8 cellular contexts compared by ENCODE assay signal in the genomic region with DNA sequence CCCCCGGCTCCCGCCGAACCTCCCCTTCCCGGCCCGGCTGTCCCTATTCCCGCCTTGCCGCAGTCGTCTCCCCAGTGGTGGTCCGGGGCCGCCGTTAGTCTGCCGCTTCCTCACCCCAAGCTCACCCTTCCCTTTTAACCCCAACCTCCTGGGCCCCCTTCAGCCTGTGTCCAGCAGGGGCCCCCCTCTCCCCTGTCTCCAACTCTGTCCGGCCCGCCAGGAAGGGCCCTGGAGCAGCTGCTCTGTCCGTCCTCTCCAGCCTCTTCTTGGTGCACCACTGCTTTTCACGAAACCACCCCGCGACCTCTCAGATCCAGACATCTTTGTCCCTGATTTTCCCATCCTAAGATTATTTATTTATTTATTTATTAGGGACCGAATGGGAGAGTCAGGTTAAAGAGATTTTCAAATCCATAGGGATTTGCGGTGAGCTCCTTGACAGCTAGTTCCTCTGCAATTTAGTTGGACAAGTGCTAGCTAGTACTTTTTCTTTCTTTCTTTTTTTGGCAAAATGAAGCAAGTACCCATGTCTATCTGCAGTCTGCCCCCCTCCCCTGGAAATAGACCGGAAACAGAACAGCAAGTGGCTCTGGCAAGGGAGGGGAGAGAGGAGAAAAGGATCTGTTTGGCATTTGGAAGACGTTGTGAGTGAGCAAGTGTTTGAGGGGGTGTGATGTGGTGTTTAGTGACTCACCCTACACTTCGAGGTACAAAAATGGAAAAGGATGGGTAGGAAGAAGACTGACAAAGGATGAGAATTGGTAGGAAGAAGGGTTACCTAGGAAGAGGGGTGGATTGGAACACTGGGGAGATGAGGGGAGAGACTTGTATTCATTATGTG. TPM values are rescaled to one million over a fixed set of nuclear protein-coding genes. Genes with fewer than 3 reads are reported as not detected.
DNase-seq lines count a peak whose midpoint lies in the region; ATAC-seq and TF ChIP-seq lines count a peak whose summit lies in the region.

No MANE protein-coding gene starts in this region.

- 0 to 1% methylated on average over 23 of the region's 23 CpGs for WGBS in aorta, 2 donors

- H3K9me3 ChIP-seq in muscle layer of duodenum (ENCODE audit: control insufficient read depth in 1 of 2, low read length in 2 of 2) (no peaks in the 10 kb centered on the region), aorta (ENCODE audit: control insufficient read depth, low read length) (no peaks in the 10 kb centered on the region)

- no peaks in the 10 kb centered on the region for H3K9me3 Mint-ChIP-seq in WTC11

- peaks cover 8 to 22% of the 10 kb centered on the region in 2 donors for H3K4me1 ChIP-seq in muscle layer of duodenum (ENCODE audit: control insufficient read depth in 1 of 2, insufficient read depth in 2 of 2, low read length in 2 of 2)
- H3K4me1 ChIP-seq in aorta (ENCODE audit: control insufficient read depth in 1 of 2, insufficient read depth in 2 of 2, low read length in 2 of 2), result no peaks in the 10 kb centered on the region

- CTCF ChIA-PET in WTC11 (lab: Charles Lee), result interaction anchor here (0.5 to 3.3 kb wide), 44 partner anchors 9 to 699 kb away, joined by 3 to 34 read pairs (median 4); partner anchors contain the start of genes LYSET and MOAP1

- TF ChIP-seq CTCF in GM12872 (IDR thresholded peaks at IDR 0.05; ENCODE audit: insufficient read depth, low read depth, low read length) (peak; percentile 49), NB4 (IDR thresholded peaks at IDR 0.05; ENCODE audit: low read depth, low read length) (peak; percentile 6), WTC11 (IDR thresholded peaks at IDR 0.05) (no peak)

- peak; percentile 59 for DNase-seq in ACHN
- DNase-seq in NB4 (ENCODE audit: low read depth), result peak; percentile 74
- DNase-seq in WTC11 (ENCODE audit: low spot score), result peak; percentile 68
- DNase-seq in fibroblast of gingiva (ENCODE audit: low read depth), result peak; percentile 49
- no peak for DNase-seq in aorta

- H3K4me3 ChIP-seq in NB4 (ENCODE audit: low read depth, low read length) (peak overlapping the region; percentile 67), muscle layer of duodenum (ENCODE audit: low read depth in 1 of 2, low read length in 2 of 2) (peak overlapping the region; percentile 85 to 90), aorta (ENCODE audit: low read length in 2 of 2) (peak overlapping the region; percentile 75 to 89)

- peaks cover 14% of the 10 kb centered on the region for H3K4me1 Mint-ChIP-seq in WTC11

- ATAC-seq in HG02763 (IDR thresholded peaks at IDR 0.05; ENCODE audit: unreplicated experiment), result peak; percentile 28
- peak; percentile 71 for ATAC-seq in WTC11
- ATAC-seq in aorta (ENCODE audit: low FRiP score), result peak; percentile 85

- peak overlapping the region; percentile 99 for H3K4me3 Mint-ChIP-seq in WTC11

- peaks cover 13% of the 10 kb centered on the region for H3K36me3 Mint-ChIP-seq in WTC11

- H3K27me3 ChIP-seq in muscle layer of duodenum (ENCODE audit: low read depth, low read length), result no peaks in the 10 kb centered on the region
- H3K27me3 ChIP-seq in aorta (ENCODE audit: control insufficient read depth in 1 of 2, insufficient read depth in 2 of 2, low read length in 1 of 2), result no peaks in the 10 kb centered on the region

- H3K27ac ChIP-seq in muscle layer of duodenum (ENCODE audit: low read length), result peak overlapping the region; percentile 74
- H3K27ac ChIP-seq in aorta (ENCODE audit: low read depth in 1 of 2, low read length in 2 of 2), result peak overlapping the region in 1 of 2 donors; percentile 37

- intact Hi-C loops in aorta (cut with DNase I), result loop anchor here (2.0 to 5.0 kb wide), 3 partner anchors 23 to 410 kb away; partner anchors contain the start of genes BTBD7 (in 1 of the 2), LYSET (in 1 of the 2) and MOAP1 (in 1 of the 2)

- no peaks in the 10 kb centered on the region for H3K27me3 Mint-ChIP-seq in WTC11 (ENCODE audit: low read depth)

- H3K27ac Mint-ChIP-seq in WTC11, result peak overlapping the region; percentile 47

- in situ Hi-C loops in ACHN (cut with HindIII; ENCODE audit: low pct_ligation_motif_present, low pct_unique_long_range_greater_than_20kb, low sequenced_read_pairs), result no loop called here

- H3K36me3 ChIP-seq in muscle layer of duodenum (ENCODE audit: control insufficient read depth in 1 of 2, insufficient read depth in 2 of 2, low read length in 2 of 2) (peaks cover 6 to 13% of the 10 kb centered on the region in 2 donors), aorta (ENCODE audit: control insufficient read depth in 1 of 2, insufficient read depth in 2 of 2, low read length in 1 of 2) (peaks cover 0 to 3% of the 10 kb centered on the region in 2 donors)

- POLR2A ChIA-PET in WTC11 (lab: Charles Lee), result interaction anchor here (1.0 to 2.5 kb wide), 4 partner anchors 10 to 127 kb away, joined by 4 to 23 read pairs (median 6); partner anchors contain the start of genes ITPK1, LYSET and MOAP1

- no peak for TF ChIP-seq POLR2A in NB4 (IDR thresholded peaks at IDR 0.05; ENCODE audit: extremely low read depth, insufficient read length)

TF ChIP-seq in WTC11, 78 proteins besides CTCF, POLR2A, EP300 and RAD21:
- TF ChIP-seq, protein P1, sequence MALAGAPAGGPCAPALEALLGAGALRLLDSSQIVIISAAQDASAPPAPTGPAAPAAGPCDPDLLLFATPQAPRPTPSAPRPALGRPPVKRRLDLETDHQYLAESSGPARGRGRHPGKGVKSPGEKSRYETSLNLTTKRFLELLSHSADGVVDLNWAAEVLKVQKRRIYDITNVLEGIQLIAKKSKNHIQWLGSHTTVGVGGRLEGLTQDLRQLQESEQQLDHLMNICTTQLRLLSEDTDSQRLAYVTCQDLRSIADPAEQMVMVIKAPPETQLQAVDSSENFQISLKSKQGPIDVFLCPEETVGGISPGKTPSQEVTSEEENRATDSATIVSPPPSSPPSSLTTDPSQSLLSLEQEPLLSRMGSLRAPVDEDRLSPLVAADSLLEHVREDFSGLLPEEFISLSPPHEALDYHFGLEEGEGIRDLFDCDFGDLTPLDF (CRISPR knock-in tag; IDR thresholded peaks at IDR 0.05), result no peak
- TF ChIP-seq MYBL2 (CRISPR knock-in tag; IDR thresholded peaks at IDR 0.05) (0 out of 2 replicates have a peak, but pooled peaks have one; percentile 3), ZNF263 (CRISPR knock-in tag; IDR thresholded peaks at IDR 0.05; ENCODE audit: low read depth) (0 out of 2 replicates have a peak, but pooled peaks have one; percentile 5)
- TF ChIP-seq, protein P2, sequence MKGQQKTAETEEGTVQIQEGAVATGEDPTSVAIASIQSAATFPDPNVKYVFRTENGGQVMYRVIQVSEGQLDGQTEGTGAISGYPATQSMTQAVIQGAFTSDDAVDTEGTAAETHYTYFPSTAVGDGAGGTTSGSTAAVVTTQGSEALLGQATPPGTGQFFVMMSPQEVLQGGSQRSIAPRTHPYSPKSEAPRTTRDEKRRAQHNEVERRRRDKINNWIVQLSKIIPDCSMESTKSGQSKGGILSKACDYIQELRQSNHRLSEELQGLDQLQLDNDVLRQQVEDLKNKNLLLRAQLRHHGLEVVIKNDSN (CRISPR knock-in tag; IDR thresholded peaks at IDR 0.05), result peak; percentile 56; the same call in 1 of the 2 replicates

RNA-seq across cellular contexts. Expression of gene UBR7, which starts 0.6 kb away (rescaled TPM):
- total RNA-seq in WTC11 (2021), result 21.1 to 28.9 TPM (median 24.0 TPM) in 3 replicates
- 10 to 100 TPM; 15.7 to 18.0 TPM for total RNA-seq in aorta
- 10 to 100 TPM; 14.7 to 18.5 TPM for polyA plus RNA-seq in aorta

RNA-seq across cellular contexts. Expression of gene GON7, which starts 0.8 kb away (rescaled TPM):
- 7.1 to 8.0 TPM (median 7.4 TPM) in 3 replicates for total RNA-seq in WTC11 (2021)
- total RNA-seq in aorta, result 1 to 10 TPM; 4.9 to 7.4 TPM
- polyA plus RNA-seq in aorta, result 10 to 100 TPM; 12.5 to 17.3 TPM

RNA-seq across cellular contexts. Expression of gene LYSET, which starts 22.6 kb away (rescaled TPM):
- 24.7 to 25.6 TPM (median 25.5 TPM) in 3 replicates for total RNA-seq in WTC11 (2021)
- 10 to 100 TPM; 12.7 to 13.7 TPM for total RNA-seq in aorta
- 10 to 100 TPM; 17.1 to 42.2 TPM for polyA plus RNA-seq in aorta

RNA-seq across cellular contexts. Expression of gene MOAP1, which starts 23.0 kb away (rescaled TPM):
- total RNA-seq in WTC11 (2021) (16.7 to 18.1 TPM (median 17.2 TPM) in 3 replicates), aorta (10 to 100 TPM; 22.0 to 22.8 TPM)
- polyA plus RNA-seq in aorta, result 10 to 100 TPM; 37.6 to 38.7 TPM

Comparison
In these comparisons a context has a peak if more than half of its experiments do, and no peak if none do; other contexts are left out.
1. DNase-seq: peak in ACHN (single experiment), NB4 (single experiment), WTC11 (single experiment) and fibroblast of gingiva (single experiment); none in aorta (0 of 2).
2. ATAC-seq: peak in every context shown above with its lines; median percentile 85 in aorta; 71 in WTC11; 28 in HG02763.
3. Peak in every context shown above with its lines, with median percentiles within 50 percentile points of each other: H3K4me3 ChIP-seq.